Comparison of ENCODE assay signal across 17 cellular contexts in the genomic region with DNA sequence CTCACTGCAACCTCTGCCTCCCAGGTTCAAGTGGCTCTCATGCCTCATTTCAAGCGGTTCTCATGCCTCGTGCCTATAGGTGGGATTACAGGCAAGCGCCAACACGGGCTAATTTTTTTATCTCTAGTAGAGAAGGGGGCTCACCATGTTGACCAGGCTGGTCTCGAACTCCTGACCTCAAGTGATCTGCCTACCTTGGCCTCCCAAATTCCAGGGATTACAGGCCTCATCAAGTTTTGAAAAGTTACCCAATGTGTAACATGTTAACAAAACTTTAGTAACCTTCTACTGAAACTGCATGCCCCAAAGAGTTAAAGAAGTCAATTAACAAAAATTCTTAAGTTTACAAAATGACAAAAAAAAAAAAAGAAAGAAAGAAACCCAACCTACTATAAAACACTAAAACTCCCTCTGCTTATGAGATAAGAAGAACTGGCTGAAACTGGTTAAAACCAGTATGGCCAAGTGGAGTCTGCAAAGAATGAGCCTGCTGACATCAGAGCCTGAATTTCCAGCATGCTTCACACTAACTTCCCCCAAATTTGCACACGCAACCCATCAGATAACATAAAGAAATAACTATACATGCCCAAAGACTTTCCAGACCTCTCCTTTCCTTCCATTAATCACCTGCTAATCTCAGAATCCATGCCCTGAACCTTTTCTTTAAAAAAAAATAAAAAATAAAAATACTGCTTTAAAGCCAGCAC. TPM values are rescaled to one million over a fixed set of nuclear protein-coding genes. Genes with fewer than 3 reads are reported as not detected.
A peak's percentile ranks its signal among the peaks of the same experiment; 100 is the strongest.
DNase-seq lines count a peak whose midpoint lies in the region; ATAC-seq, FAIRE-seq and TF ChIP-seq lines count a peak whose summit lies in the region.
"Had no signal": no experiment of that assay in that cellular context is flagged by ENCODE, and none has a peak within 500 bp of the region (broad histone marks: within the 10 kb centered on the region; RNA-seq: fewer than 3 reads in every experiment).

No MANE protein-coding gene starts in this region.

- H3K4me3 Mint-ChIP-seq in CD4-positive, CD25-positive, alpha-beta regulatory T cell, result peak overlapping the region in 1 of 4 donors; percentile 54
- no peak overlapping the region for H3K4me3 Mint-ChIP-seq in HFFc6
- no peak overlapping the region for H3K4me3 Mint-ChIP-seq in mesothelial cell of epicardium
- H3K4me3 Mint-ChIP-seq: B cell had no signal

- no peaks in the 10 kb centered on the region for H3K27me3 Mint-ChIP-seq in CD4-positive, CD25-positive, alpha-beta regulatory T cell
- H3K27me3 Mint-ChIP-seq in HFFc6 (ENCODE audit: insufficient read depth) (no peaks in the 10 kb centered on the region), mesothelial cell of epicardium (ENCODE audit: low read depth) (no peaks in the 10 kb centered on the region)
- H3K27me3 Mint-ChIP-seq: B cell had no signal

- peaks cover 32 to 41% (median 34%) of the 10 kb centered on the region in 4 donors for H3K4me1 Mint-ChIP-seq in CD4-positive, CD25-positive, alpha-beta regulatory T cell
- H3K4me1 Mint-ChIP-seq in HFFc6 (ENCODE audit: low read depth) (no peaks in the 10 kb centered on the region), mesothelial cell of epicardium (peaks cover 20% of the 10 kb centered on the region)
- H3K4me1 Mint-ChIP-seq: B cell had no signal

- no peak overlapping the region for H3K4me2 ChIP-seq in K562 (ENCODE audit: insufficient read depth, low read length)

- H3K4me3 ChIP-seq in CD4-positive, CD25-positive, alpha-beta regulatory T cell (ENCODE audit: low read depth, low read length), result no peak overlapping the region
- no peak overlapping the region for H3K4me3 ChIP-seq in K562

- no peaks in the 10 kb centered on the region for H3K9me3 ChIP-seq in CD4-positive, CD25-positive, alpha-beta regulatory T cell (ENCODE audit: control insufficient read depth in 2 of 2, low read length in 2 of 2)
- no peaks in the 10 kb centered on the region for H3K9me3 ChIP-seq in K562 (replicated peaks; ENCODE audit: control insufficient read depth, insufficient read depth, low read depth, low read length)

- H2AFZ ChIP-seq in K562 (ENCODE audit: low read depth, low read length), result no peak overlapping the region

- WGBS in K562 (ENCODE audit: insufficient coverage, low coverage, missing lambda C conversion rate), result 60% methylated on average over 6 of the region's 6 CpGs

- no peaks in the 10 kb centered on the region for H3K27me3 ChIP-seq in CD4-positive, CD25-positive, alpha-beta regulatory T cell (ENCODE audit: control insufficient read depth, insufficient read depth, low read length)
- H3K27me3 ChIP-seq in K562 (ENCODE audit: control insufficient read depth in 2 of 2, insufficient read depth in 2 of 2, low read length in 2 of 2), result no peaks in the 10 kb centered on the region

- TF ChIP-seq CTCF in HFFc6 (IDR thresholded peaks at IDR 0.05), result no peak
- TF ChIP-seq CTCF in K562 (IDR thresholded peaks at IDR 0.05 in 2 of 3, conservative IDR thresholded peaks at IDR 0.05 in 1 of 3; ENCODE audit: insufficient read depth in 2 of 3, low read depth in 1 of 3, low read length in 3 of 3), result no peak
- TF ChIP-seq CTCF in mesothelial cell of epicardium (IDR thresholded peaks at IDR 0.05; ENCODE audit: unreplicated experiment), result no peak

- no peak overlapping the region for H3K27ac ChIP-seq in CD4-positive, CD25-positive, alpha-beta regulatory T cell (ENCODE audit: insufficient read depth, low read length, poor library complexity, severe bottlenecking)
- peak overlapping the region; percentile 65 for H3K27ac ChIP-seq in K562 (ENCODE audit: extremely low read depth, low read depth, low read length)

- intact Hi-C loops in K562 (cut with micrococcal nuclease), result loop anchor here (2.0 to 5.0 kb wide), 2 partner anchors 22 to 104 kb away; a partner anchor contains a TSS

- H3K9me1 ChIP-seq in K562 (ENCODE audit: control insufficient read depth, insufficient read depth, low read length), result no peaks in the 10 kb centered on the region

- peak; percentile 64; the same call in 1 of the 2 replicates for TF ChIP-seq EP300 in K562 (IDR thresholded peaks at IDR 0.05; ENCODE audit: low read length)

- POLR2A ChIA-PET in K562 (lab: Yijun Ruan, JAX), result interaction anchor here (0.6 to 3.9 kb wide), 6 partner anchors 9 to 25 kb away, joined by 3 to 10 read pairs (median 4); no protein-coding TSS in a partner anchor

- no peaks in the 10 kb centered on the region for H3K79me2 ChIP-seq in K562 (ENCODE audit: control insufficient read depth, insufficient read depth, low read length)

- TF ChIP-seq RAD21 in K562 (CRISPR knock-in tag; conservative IDR thresholded peaks at IDR 0.05 in 1 of 2, IDR thresholded peaks at IDR 0.05 in 1 of 2), result no peak

- H3K36me3 ChIP-seq in CD4-positive, CD25-positive, alpha-beta regulatory T cell (ENCODE audit: control insufficient read depth, insufficient read depth, low read length), result peaks cover 74% of the 10 kb centered on the region
- peaks cover 86% of the 10 kb centered on the region for H3K36me3 ChIP-seq in K562 (ENCODE audit: control insufficient read depth, insufficient read depth, low read length)

- CTCF ChIA-PET in K562 (lab: Yijun Ruan, JAX; ENCODE audit: low intra/inter-chr PET ratio), result interaction anchor here (0.7 kb wide), 1 partner anchor 1303 kb away, joined by 3 read pairs; no protein-coding TSS in a partner anchor

- BruUV-seq in K562 (replicated peaks; lab: Mats Ljungman, UMichigan), result no TSS peak

- peaks cover 49% of the 10 kb centered on the region for H3K36me3 Mint-ChIP-seq in CD4-positive, CD25-positive, alpha-beta regulatory T cell
- H3K36me3 Mint-ChIP-seq in HFFc6 (ENCODE audit: low read depth) (peaks cover 15% of the 10 kb centered on the region), mesothelial cell of epicardium (peaks cover 39% of the 10 kb centered on the region)

- H3K4me1 ChIP-seq in CD4-positive, CD25-positive, alpha-beta regulatory T cell (ENCODE audit: control insufficient read depth, insufficient read depth, low read length, poor library complexity, severe bottlenecking), result peaks cover 8% of the 10 kb centered on the region
- peaks cover 0 to 12% of the 10 kb centered on the region in 2 experiments; a peak in 3 of 5 replicates for H3K4me1 ChIP-seq in K562 (replicated peaks in 1 of 2; ENCODE audit: control insufficient read depth in 2 of 2, insufficient read depth in 2 of 2, low read length in 2 of 2)

- no peak for TF ChIP-seq POLR2A in K562 (conservative IDR thresholded peaks at IDR 0.05)

- no peaks in the 10 kb centered on the region for H3K9me3 Mint-ChIP-seq in CD4-positive, CD25-positive, alpha-beta regulatory T cell
- H3K9me3 Mint-ChIP-seq in HFFc6, result no peaks in the 10 kb centered on the region
- no peaks in the 10 kb centered on the region for H3K9me3 Mint-ChIP-seq in mesothelial cell of epicardium

- H3K27ac Mint-ChIP-seq in CD4-positive, CD25-positive, alpha-beta regulatory T cell, result peak overlapping the region; percentile 12 to 86 (median 64)
- H3K27ac Mint-ChIP-seq in HFFc6, result peak overlapping the region; percentile 22; the same call in 1 of the 2 replicates
- H3K27ac Mint-ChIP-seq in mesothelial cell of epicardium, result peak overlapping the region; percentile 83
- H3K27ac Mint-ChIP-seq: B cell had no signal

- in situ Hi-C loops in K562 (cut with MboI), result no loop called here

- H3K9ac ChIP-seq in K562 (ENCODE audit: insufficient read depth in 1 of 2, low read depth in 2 of 2, low read length in 2 of 2), result peak overlapping the region in 1 of 2 experiments; percentile 1; a peak in 1 of 4 replicates

- H4K20me1 ChIP-seq in K562 (replicated peaks; ENCODE audit: control insufficient read depth, insufficient read depth, low read length), result no peaks in the 10 kb centered on the region

- no peak for DNase-seq in CD4-positive, CD25-positive, alpha-beta regulatory T cell
- DNase-seq in HFFc6 (no peak), K562 (ENCODE audit: extremely low read depth in 1 of 4, low spot score in 3 of 4) (peak; percentile 27 to 81 (median 48)), mesothelial cell of epicardium (ENCODE audit: low spot score in 2 of 2, unreplicated experiment in 2 of 2) (no peak), cerebellar cortex (ENCODE audit: low spot score) (no peak), EL (no peak), AG20443 (ENCODE audit: low spot score) (no peak), D341Med (ENCODE audit: low spot score) (no peak)
- DNase-seq: activated CD4-positive, alpha-beta T cell treated with anti-CD3 and anti-CD28 coated beads for 1 hour; activated gamma-delta T cell treated with Interleukin-2 at 50 U/mL for 16 hours; cerebellar nuclear complex; MM.1S; NCI-H2171 treated with DMSO at 0.1 percent for 48 hours; stimulated activated CD4-positive, alpha-beta T cell treated with anti-CD3 and anti-CD28 coated beads, Interleukin-1b, Interleukin-23, amount 100 ng/mL, for 48 hours had no signal

- FAIRE-seq in K562 (lab: Jason Lieb, UNC), result peak; percentile 85

- ATAC-seq in CD4-positive, CD25-positive, alpha-beta regulatory T cell (ENCODE audit: low read depth in 2 of 2), result no peak
- peak; percentile 88 for ATAC-seq in K562
- ATAC-seq: HCT116, SK-N-SH treated with all-trans-retinoic acid at 6 μM for 48 hours had no signal

TF ChIP-seq in K562, 482 proteins besides CTCF, POLR2A, EP300 and RAD21 (continues in another document):
- TF ChIP-seq EZH2 (IDR thresholded peaks at IDR 0.05; ENCODE audit: borderline replicate concordance, low read depth, low read length) (no peak), ZFP1 (CRISPR knock-in tag; IDR thresholded peaks at IDR 0.05) (no peak)

RNA-seq across cellular contexts. Expression of a gene that starts 25.5 kb away (rescaled TPM):
- total RNA-seq in CD4-positive, CD25-positive, alpha-beta regulatory T cell, result 15.6 TPM
- polyA plus RNA-seq in CD4-positive, CD25-positive, alpha-beta regulatory T cell, result 10 to 100 TPM; 45.9 to 52.0 (median 48.6) TPM
- total RNA-seq in HFFc6 (2021; fragmentation: NEBNext Ultra II Directional; extraction: Animal tissue kit (Norgen Biotek cat#: 25700)), result 10 to 100 TPM; 60.8 to 81.9 (median 74.4) TPM
- total RNA-seq in K562 (2011; cell fraction: chromatin; rRNA removed; ENCODE audit: low replicate concordance), result 31.2 and 55.3 TPM in 2 replicates
- 26.8 and 29.9 TPM in 2 replicates for total RNA-seq in K562 (2011; cell fraction: nucleolus; rRNA removed)
- total RNA-seq in K562 (2011; cell fraction: nucleoplasm; rRNA removed), result 37.0 and 42.7 TPM in 2 replicates
- 255 and 285 TPM in 2 replicates for total RNA-seq in K562 (2014; rRNA removed)
- total RNA-seq in K562 (2014; rRNA removed; fragmentation: Illumina TruSeq; extraction: Trizol), result 328 and 358 TPM in 2 replicates
- total RNA-seq in K562 (2015; rRNA removed; fragmentation: Illumina TruSeq; extraction: Trizol), result 335 and 358 TPM in 2 replicates
- total RNA-seq in K562 (2021), result 234 and 247 TPM in 2 replicates
- polyA plus RNA-seq in K562 (2011; rRNA removed), result 192 and 328 TPM in 2 replicates
- 123 and 150 TPM in 2 replicates for polyA plus RNA-seq in K562 (2011; cell fraction: cytosol; rRNA removed)
- 65.8 and 83.7 TPM in 2 replicates for polyA plus RNA-seq in K562 (2011; cell fraction: nucleus; rRNA removed)
- 199 and 249 TPM in 2 replicates for polyA plus RNA-seq in K562 (2012)
- polyA plus RNA-seq in K562 (2014; fragmentation: Illumina TruSeq; extraction: Trizol), result 380 and 427 TPM in 2 replicates
- polyA plus RNA-seq in K562 (2014; fragmentation: Nextera tagmentation; extraction: Ambion mirVana), result 10 to 100 TPM; 54.5 to 88.1 TPM
- polyA plus RNA-seq in K562 (2014; rRNA removed), result 362 and 383 TPM in 2 replicates
- 112 and 114 TPM in 2 replicates for polyA minus RNA-seq in K562 (2011; rRNA and poly(A)+ RNA removed)
- 43.6 and 73.7 TPM in 2 replicates for polyA minus RNA-seq in K562 (2011; cell fraction: cytosol; rRNA and poly(A)+ RNA removed)
- polyA minus RNA-seq in K562 (2011; cell fraction: nucleus; rRNA and poly(A)+ RNA removed), result 22.2 and 30.8 TPM in 2 replicates
- 33.9 to 38.5 TPM (median 34.5 TPM) in 3 replicates for total RNA-seq in mesothelial cell of epicardium

Comparison
In these comparisons a context has a peak if more than half of its experiments do, and no peak if none do; other contexts are left out.
1. DNase-seq: peak in K562 (4 of 4); none in CD4-positive, CD25-positive, alpha-beta regulatory T cell (0 of 3), HFFc6 (single experiment), mesothelial cell of epicardium (0 of 2), cerebellar cortex (single experiment), EL (single experiment), AG20443 (single experiment) and D341Med (single experiment).
2. H3K27ac Mint-ChIP-seq: peak in every context shown above with its lines; median percentile 83 in mesothelial cell of epicardium; 64 in CD4-positive, CD25-positive, alpha-beta regulatory T cell; 22 in HFFc6.